8 cellular contexts compared by ENCODE assay signal in the genomic region with DNA sequence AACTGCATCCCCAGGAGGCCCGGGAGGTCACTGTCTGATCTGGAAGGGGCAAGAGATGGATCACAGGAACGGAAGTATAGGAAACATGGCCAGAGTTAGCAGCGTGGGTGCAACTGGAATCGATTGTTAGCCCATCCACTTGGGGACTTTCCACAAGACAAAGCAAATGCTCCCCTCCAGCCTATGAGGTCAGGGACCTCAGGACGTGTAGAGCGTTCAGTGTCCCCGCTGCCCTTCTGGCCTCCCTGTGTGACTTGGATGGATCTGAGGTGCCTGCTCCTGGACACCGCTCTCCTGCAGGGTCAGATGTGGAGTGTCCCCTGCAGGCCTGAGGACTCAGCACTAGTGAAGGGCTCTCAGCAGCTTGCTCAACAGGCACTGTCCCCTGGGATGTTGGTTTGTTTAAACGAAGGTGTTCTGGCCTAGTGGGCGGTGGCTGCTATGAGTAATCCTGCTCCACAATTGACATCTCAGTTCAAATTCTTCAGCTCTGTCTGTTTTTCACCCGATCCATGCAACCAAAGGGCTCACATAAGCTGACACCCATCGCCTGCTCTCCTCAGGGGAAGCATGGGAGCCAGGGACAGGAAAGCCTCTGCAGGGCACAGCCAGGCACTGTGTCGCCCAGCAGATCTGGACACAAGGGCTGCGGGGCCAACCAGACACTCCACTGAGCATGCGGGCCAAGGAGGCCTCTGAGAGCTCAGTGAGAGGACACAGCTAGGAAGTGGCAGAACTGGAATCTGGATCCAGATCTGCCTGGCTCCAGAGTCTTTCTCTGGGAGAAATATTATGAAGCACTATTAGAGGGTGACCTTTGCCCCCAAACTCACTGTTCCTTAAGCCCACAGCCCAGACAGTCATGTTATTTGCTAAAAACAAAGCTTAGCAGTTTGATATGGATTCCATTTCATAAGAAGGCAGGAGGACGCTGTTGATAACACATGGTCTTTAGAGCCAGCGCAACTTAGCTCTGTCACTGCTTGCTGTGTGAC.
DNase-seq lines count a peak whose midpoint lies in the region; ATAC-seq, FAIRE-seq and TF ChIP-seq lines count a peak whose summit lies in the region.

No MANE protein-coding gene starts in this region.

- peak in 1 of 3 experiments; percentile 37; a peak in 1 of 6 replicates for TF ChIP-seq CTCF in GM12878 (IDR thresholded peaks at IDR 0.05 in 2 of 3, conservative IDR thresholded peaks at IDR 0.05 in 1 of 3; ENCODE audit: control insufficient read depth in 2 of 3, extremely low read depth in 1 of 3, insufficient read depth in 1 of 3, low read depth in 3 of 3, low read length in 3 of 3)

- H3K36me3 ChIP-seq in GM12878 (ENCODE audit: control insufficient read depth in 2 of 2, insufficient read depth in 2 of 2, low read length in 1 of 2) (no peaks in the 10 kb centered on the region), mesendoderm (ENCODE audit: control insufficient read depth, insufficient read depth, low read length) (no peaks in the 10 kb centered on the region)

- H3K4me2 ChIP-seq in GM12878 (ENCODE audit: control insufficient read depth, insufficient read depth): peak overlapping the region; percentile 82
- no peak overlapping the region for H3K4me2 ChIP-seq in mesendoderm (ENCODE audit: low read length)

- no peak overlapping the region for H3K18ac ChIP-seq in mesendoderm (ENCODE audit: low read length)

- no peaks in the 10 kb centered on the region for H3K27me3 ChIP-seq in GM12878 (replicated peaks in 1 of 2; ENCODE audit: control insufficient read depth in 2 of 2, insufficient read depth in 2 of 2, low read length in 1 of 2)
- H3K27me3 ChIP-seq in mesendoderm (ENCODE audit: insufficient read depth, low read length, poor library complexity): no peaks in the 10 kb centered on the region

- TF ChIP-seq EP300 in GM12878 (IDR thresholded peaks at IDR 0.05; ENCODE audit: borderline replicate concordance in 1 of 2, control insufficient read depth in 1 of 2, low read depth in 2 of 2, low read length in 2 of 2): peak; percentile 25 to 62; a peak in 2 of 4 replicates

- H4K8ac ChIP-seq in mesendoderm (ENCODE audit: low read depth, low read length): no peak overlapping the region

- no peaks in the 10 kb centered on the region for H4K20me1 ChIP-seq in GM12878 (ENCODE audit: control insufficient read depth, insufficient read depth)

- SMC1A ChIA-PET in GM12878 (lab: Charles Lee; ENCODE audit: uncharacterized antibody, unreplicated experiment): interaction anchor here (0.7 to 4.3 kb wide), 31 partner anchors 9 to 219 kb away, joined by 3 to 37 read pairs (median 5); a partner anchor contains a TSS

- H3K4me1 Mint-ChIP-seq in effector memory CD8-positive, alpha-beta T cell (ENCODE audit: low read depth in 2 of 2): peaks cover 0 to 2% of the 10 kb centered on the region in 2 donors

- H3K9me3 ChIP-seq in GM12878 (replicated peaks; ENCODE audit: control insufficient read depth, insufficient read depth, low read length): no peaks in the 10 kb centered on the region

- ATAC-seq in GM19395 (IDR thresholded peaks at IDR 0.05; ENCODE audit: unreplicated experiment) (peak; percentile 90), HG03354 (IDR thresholded peaks at IDR 0.05; ENCODE audit: poor library complexity, severe bottlenecking, unreplicated experiment) (peak; percentile 92), GM12878 (peak; percentile 95)
- no peak for ATAC-seq in effector memory CD8-positive, alpha-beta T cell (replicated peaks)

- no peaks in the 10 kb centered on the region for H3K36me3 Mint-ChIP-seq in effector memory CD8-positive, alpha-beta T cell (ENCODE audit: insufficient read depth)

- peak overlapping the region; percentile 74 for H2AFZ ChIP-seq in GM12878 (ENCODE audit: control insufficient read depth, low read depth, low read length)

- H3K79me2 ChIP-seq in GM12878 (ENCODE audit: control insufficient read depth, insufficient read depth, low read length) (no peaks in the 10 kb centered on the region), mesendoderm (ENCODE audit: control insufficient read depth, insufficient read depth, low read length) (no peaks in the 10 kb centered on the region)

- H3K4me1 ChIP-seq in GM12878 (ENCODE audit: control insufficient read depth, insufficient read depth, low read length) (peaks cover 18% of the 10 kb centered on the region), mesendoderm (ENCODE audit: control insufficient read depth, low read depth, low read length) (peaks cover 11% of the 10 kb centered on the region)

- no peak overlapping the region for H2BK15ac ChIP-seq in mesendoderm (replicated peaks; ENCODE audit: low read depth)

- peak overlapping the region; percentile 71 for H2BK5ac ChIP-seq in mesendoderm (ENCODE audit: low read length)

- BruUV-seq in GM12878 (replicated peaks; lab: Mats Ljungman, UMichigan): no TSS peak

- no peaks in the 10 kb centered on the region for H3K9me3 Mint-ChIP-seq in effector memory CD8-positive, alpha-beta T cell

- RAD21 ChIA-PET in GM12878 (lab: Charles Lee; ENCODE audit: unreplicated experiment): interaction anchor here (0.6 to 4.0 kb wide), 25 partner anchors 9 to 213 kb away, joined by 3 to 42 read pairs (median 5); a partner anchor contains a TSS

- DNase-seq in ELF-1 (ENCODE audit: low read depth, low spot score) (peak; percentile 55), GM12878 (ENCODE audit: low read depth, low spot score) (peak; percentile 76), mesendoderm (peak; percentile 50), retina (no peak), COLO668 (lab: John Stamatoyannopoulos, UW; ENCODE audit: unreplicated experiment) (no peak)
- no peak for DNase-seq in effector memory CD8-positive, alpha-beta T cell

- 21% methylated on average over 17 of the region's 17 CpGs for WGBS in GM12878 (ENCODE audit: insufficient coverage, insufficient replicate concordance, low lambda C conversion rate, missing lambda C conversion rate)
- no CpG with 5 or more reads among the region's 17 CpGs for WGBS in mesendoderm (ENCODE audit: extremely low coverage, insufficient coverage, low lambda C conversion rate)

- no peak overlapping the region for H3K23ac ChIP-seq in mesendoderm (ENCODE audit: low read length)

- peaks cover 0 to 32% of the 10 kb centered on the region in 2 donors for H3K27me3 Mint-ChIP-seq in effector memory CD8-positive, alpha-beta T cell

- H3K9ac ChIP-seq in GM12878 (ENCODE audit: control insufficient read depth, insufficient read depth, low read length) (peak overlapping the region; percentile 49; the same call in 1 of the 2 replicates), mesendoderm (ENCODE audit: low read length) (peak overlapping the region; percentile 10)

- POLR2A ChIA-PET in GM12878 (lab: Charles Lee): interaction anchor here (0.8 to 4.0 kb wide), 13 partner anchors 8 to 176 kb away, joined by 3 to 16 read pairs (median 4); a partner anchor contains a TSS

- no peak overlapping the region for H3K27ac Mint-ChIP-seq in effector memory CD8-positive, alpha-beta T cell

- peak overlapping the region; percentile 70 for H3K56ac ChIP-seq in mesendoderm (ENCODE audit: low read length)

- no peak for TF ChIP-seq RAD21 in GM12878 (IDR thresholded peaks at IDR 0.05; ENCODE audit: insufficient read depth, low read depth, low read length)

- FAIRE-seq in GM12878 (lab: Jason Lieb, UNC): peak; percentile 74

- H3K4me3 ChIP-seq in GM12878: no peak overlapping the region
- H3K4me3 ChIP-seq in mesendoderm (ENCODE audit: low read length): no peak overlapping the region

- CTCF ChIA-PET in GM12878 (lab: Yijun Ruan, JAX): interaction anchor here (0.6 to 3.1 kb wide), 20 partner anchors 9 to 114 kb away, joined by 3 to 20 read pairs (median 4); a partner anchor contains a TSS

- H2BK120ac ChIP-seq in mesendoderm (ENCODE audit: low read depth, low read length): no peak overlapping the region

- peak overlapping the region; percentile 31 for H2AK5ac ChIP-seq in mesendoderm (ENCODE audit: low read length)

- in situ Hi-C loops in GM12878 (cut with MboI): no loop called here

- intact Hi-C loops in GM12878 (cut with micrococcal nuclease; ENCODE audit: unreplicated experiment): loop anchor here (2.0 to 5.0 kb wide), 3 partner anchors 53 to 78 kb away; a partner anchor contains a TSS

- no peak overlapping the region for H3K4me3 Mint-ChIP-seq in effector memory CD8-positive, alpha-beta T cell

- H3K27ac ChIP-seq in GM12878 (ENCODE audit: control insufficient read depth, insufficient read depth): peak overlapping the region; percentile 64
- H3K27ac ChIP-seq in mesendoderm (ENCODE audit: low read depth, low read length): peak overlapping the region; percentile 5

- no peak overlapping the region for H3K4ac ChIP-seq in mesendoderm (ENCODE audit: low read depth, low read length)

- no peaks in the 10 kb centered on the region for H3K79me1 ChIP-seq in mesendoderm (ENCODE audit: low read length)

- peak overlapping the region; percentile 7 for H4K5ac ChIP-seq in mesendoderm (ENCODE audit: low read length)

- 0 out of 2 replicates have a peak, but pooled peaks have one; percentile 49 for TF ChIP-seq POLR2A in GM12878 (IDR thresholded peaks at IDR 0.05; ENCODE audit: low read depth, low read length)

TF ChIP-seq in GM12878, 131 proteins besides CTCF, POLR2A, EP300 and RAD21 (continues in another document):
- TF ChIP-seq KAT2A (conservative IDR thresholded peaks at IDR 0.05; ENCODE audit: control insufficient read depth, low read depth, low read length) (no peak), STAT3 (IDR thresholded peaks at IDR 0.05; ENCODE audit: low read depth, low read length) (no peak), RAD51 (IDR thresholded peaks at IDR 0.05) (no peak), KLF5 (IDR thresholded peaks at IDR 0.05; ENCODE audit: partially characterized antibody) (no peak)
- TF ChIP-seq, protein P1, sequence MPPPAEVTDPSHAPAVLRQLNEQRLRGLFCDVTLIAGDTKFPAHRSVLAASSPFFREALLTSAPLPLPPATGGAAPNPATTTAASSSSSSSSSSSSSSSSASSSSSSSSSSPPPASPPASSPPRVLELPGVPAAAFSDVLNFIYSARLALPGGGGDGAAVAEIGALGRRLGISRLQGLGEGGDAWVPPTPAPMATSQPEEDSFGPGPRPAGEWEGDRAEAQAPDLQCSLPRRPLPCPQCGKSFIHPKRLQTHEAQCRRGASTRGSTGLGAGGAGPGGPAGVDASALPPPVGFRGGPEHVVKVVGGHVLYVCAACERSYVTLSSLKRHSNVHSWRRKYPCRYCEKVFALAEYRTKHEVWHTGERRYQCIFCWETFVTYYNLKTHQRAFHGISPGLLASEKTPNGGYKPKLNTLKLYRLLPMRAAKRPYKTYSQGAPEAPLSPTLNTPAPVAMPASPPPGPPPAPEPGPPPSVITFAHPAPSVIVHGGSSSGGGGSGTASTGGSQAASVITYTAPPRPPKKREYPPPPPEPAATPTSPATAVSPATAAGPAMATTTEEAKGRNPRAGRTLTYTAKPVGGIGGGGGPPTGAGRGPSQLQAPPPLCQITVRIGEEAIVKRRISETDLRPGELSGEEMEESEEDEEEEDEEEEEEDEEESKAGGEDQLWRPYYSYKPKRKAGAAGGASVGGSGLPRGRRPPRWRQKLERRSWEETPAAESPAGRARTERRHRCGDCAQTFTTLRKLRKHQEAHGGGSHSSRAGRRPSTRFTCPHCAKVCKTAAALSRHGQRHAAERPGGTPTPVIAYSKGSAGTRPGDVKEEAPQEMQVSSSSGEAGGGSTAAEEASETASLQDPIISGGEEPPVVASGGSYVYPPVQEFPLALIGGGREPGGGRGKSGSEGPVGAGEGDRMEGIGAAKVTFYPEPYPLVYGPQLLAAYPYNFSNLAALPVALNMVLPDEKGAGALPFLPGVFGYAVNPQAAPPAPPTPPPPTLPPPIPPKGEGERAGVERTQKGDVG (CRISPR knock-in tag; IDR thresholded peaks at IDR 0.05): no peak

Comparison
In these comparisons a context has a peak if more than half of its experiments do, and no peak if none do; other contexts are left out.
1. DNase-seq: peak in ELF-1 (single experiment), GM12878 (single experiment) and mesendoderm (single experiment); none in retina (single experiment), COLO668 (single experiment) and effector memory CD8-positive, alpha-beta T cell (0 of 3).